24 cellular contexts compared by ENCODE assay signal in genomic region chr10:9656386-9656785, GRCh38.
"Had no signal": no experiment of that assay in that cellular context is flagged by ENCODE, and none has a peak within 500 bp of the region (broad histone marks: within the 10 kb centered on the region; RNA-seq: fewer than 3 reads in every experiment).

No MANE protein-coding gene starts in this region.

- DNase-seq: colonic mucosa; cortex of kidney; effector CD4-positive, alpha-beta T cell; effector memory CD4-positive, alpha-beta T cell; erythroblast; esophagus squamous epithelium; foreskin melanocyte; gastrocnemius medialis; glutamatergic neuron; head of caudate nucleus; heart right ventricle; hippocampal formation; left cardiac atrium; left lung; left ventricle myocardium superior; lower lobe of right lung; mesenchymal stem cell; mucosa of descending colon; naive B cell had no signal

- ATAC-seq: esophagus mucosa, gastrocnemius medialis, heart right ventricle, left cardiac atrium, left lung, left ventricle myocardium superior, lower lobe of right lung, mucosa of descending colon had no signal

- H3K36me3 ChIP-seq: colonic mucosa, esophagus squamous epithelium, gastrocnemius medialis, heart right ventricle, left lung, lower lobe of right lung had no signal

- H3K27me3 ChIP-seq: colonic mucosa, esophagus squamous epithelium, gastrocnemius medialis, heart right ventricle, left lung had no signal

- H3K9me3 ChIP-seq: colonic mucosa, esophagus squamous epithelium, gastrocnemius medialis, heart right ventricle, lower lobe of right lung, mucosa of descending colon had no signal

- H3K4me1 ChIP-seq: colonic mucosa, esophagus squamous epithelium, gastrocnemius medialis, heart right ventricle, left lung, lower lobe of right lung had no signal

- H3K4me3 ChIP-seq: colonic mucosa, esophagus squamous epithelium, gastrocnemius medialis, heart right ventricle, left lung, lower lobe of right lung, mucosa of descending colon had no signal

- FAIRE-seq: endothelial cell of umbilical vein, islet of Langerhans, keratinocyte had no signal

- H3K27ac ChIP-seq: colonic mucosa, epithelial cell of prostate, esophagus squamous epithelium, gastrocnemius medialis, heart right ventricle, left lung, lower lobe of right lung had no signal
